Comparison of ENCODE assay signal across 22 cellular contexts in the genomic region with DNA sequence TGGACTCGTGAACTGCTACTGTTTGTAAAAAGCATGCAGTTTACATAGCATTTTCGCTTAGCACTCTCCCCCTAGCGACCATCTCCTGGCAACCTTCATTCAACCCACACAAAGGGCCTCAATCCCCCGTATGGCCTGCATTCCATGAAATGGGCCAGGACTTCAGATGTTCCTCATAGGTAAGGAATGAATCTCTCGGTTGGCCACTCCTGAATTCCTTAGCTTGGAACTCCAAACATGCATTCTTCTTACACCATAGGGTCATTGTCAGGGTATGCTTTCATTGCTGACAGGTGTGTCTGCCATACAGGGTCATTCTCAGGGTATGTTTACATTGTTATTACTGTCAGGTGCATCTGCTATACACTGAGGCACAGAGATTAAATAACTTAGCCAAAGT.
DNase-seq lines count a peak whose midpoint lies in the region; ATAC-seq, FAIRE-seq and TF ChIP-seq lines count a peak whose summit lies in the region.
"Had no signal": no experiment of that assay in that cellular context is flagged by ENCODE, and none has a peak within 500 bp of the region (broad histone marks: within the 10 kb centered on the region; RNA-seq: fewer than 3 reads in every experiment).

No MANE protein-coding gene starts in this region.

- in situ Hi-C loops in Caki2 (cut with HindIII; ENCODE audit: low pct_unique_long_range_greater_than_20kb, low sequenced_read_pairs): no loop called here

- H3K4me1 Mint-ChIP-seq in activated T-cell treated with anti-CD3 and anti-CD28 coated beads, Interleukin-2, amount 50 U/mL, for 24 hours (ENCODE audit: low read depth): no peaks in the 10 kb centered on the region
- H3K4me1 Mint-ChIP-seq: activated CD8-positive, alpha-beta memory T cell treated with anti-CD3 and anti-CD28 coated beads, Interleukin-2, amount 10 ng/mL, durations not matched to agents 7 days and 5 days; activated naive CD8-positive, alpha-beta T cell treated with anti-CD3 and anti-CD28 coated beads, Interleukin-2, amount 50 U/mL, for 24 hours had no signal

- no peaks in the 10 kb centered on the region for H3K9me3 Mint-ChIP-seq in activated T-cell treated with anti-CD3 and anti-CD28 coated beads, Interleukin-2, amount 50 U/mL, for 24 hours
- H3K9me3 Mint-ChIP-seq: activated naive CD8-positive, alpha-beta T cell treated with anti-CD3 and anti-CD28 coated beads, Interleukin-2, amount 50 U/mL, for 24 hours; activated T-helper 2 cell treated with anti-CD3 and anti-CD28 coated beads, Interferon-gamma antibody, Interleukin-2, Interleukin-4, amounts not matched to agents 10 μg/mL and 5 μg/mL and 100 μg/mL, durations not matched to agents 14 hours and 24 hours and 36 hours had no signal

- no peak overlapping the region for H3K27ac ChIP-seq in mesendoderm (ENCODE audit: low read depth, low read length)
- H3K27ac ChIP-seq: lower lobe of right lung, ovary, SJSA1 had no signal

- H3K4me3 Mint-ChIP-seq in activated T-cell treated with anti-CD3 and anti-CD28 coated beads, Interleukin-2, amount 50 U/mL, for 24 hours: no peak overlapping the region
- H3K4me3 Mint-ChIP-seq: activated CD8-positive, alpha-beta memory T cell treated with anti-CD3 and anti-CD28 coated beads, Interleukin-2, amount 10 ng/mL, durations not matched to agents 7 days and 5 days; activated naive CD8-positive, alpha-beta T cell treated with anti-CD3 and anti-CD28 coated beads, Interleukin-2, amount 50 U/mL, for 24 hours had no signal

- H3K56ac ChIP-seq in mesendoderm (ENCODE audit: low read length): no peak overlapping the region

- H3K79me2 ChIP-seq in mesendoderm (ENCODE audit: control insufficient read depth, insufficient read depth, low read length): no peaks in the 10 kb centered on the region

- no peak overlapping the region for H3K23ac ChIP-seq in mesendoderm (ENCODE audit: low read length)

- no peak for TF ChIP-seq CTCF in epithelial cell of esophagus (IDR thresholded peaks at IDR 0.05; ENCODE audit: insufficient read depth, low read depth, low read length, missing control alignments)

- H3K4me2 ChIP-seq in mesendoderm (ENCODE audit: low read length): no peak overlapping the region

- no peak overlapping the region for H3K9ac ChIP-seq in mesendoderm (ENCODE audit: low read length)

- H4K5ac ChIP-seq in mesendoderm (ENCODE audit: low read length): no peak overlapping the region

- DNase-seq in Caki2 (ENCODE audit: low read depth) (peak; percentile 59), NCI-H146 (lab: John Stamatoyannopoulos, UW) (peak; percentile 57), epithelial cell of esophagus (ENCODE audit: low read depth) (peak; percentile 53), mesendoderm (peak; percentile 79), GM12891 (ENCODE audit: insufficient read length, low spot score) (no peak)
- DNase-seq in activated T-cell treated with anti-CD3 and anti-CD28 coated beads, Interleukin-2, amount 50 U/mL, for 24 hours: no peak
- DNase-seq: activated CD4-positive, CD25-positive, alpha-beta regulatory T cell treated with anti-CD3 and anti-CD28 coated beads, Interleukin-2, amount 50 U/mL, for 72 hours; activated CD8-positive, alpha-beta memory T cell treated with anti-CD3 and anti-CD28 coated beads, Interleukin-2, amount 10 ng/mL, durations not matched to agents 7 days and 5 days; activated naive CD8-positive, alpha-beta T cell treated with anti-CD3 and anti-CD28 coated beads, Interleukin-2, amount 50 U/mL, for 24 hours; COR-L47; dorsolateral prefrontal cortex; lower lobe of right lung; NCI-H1694 treated with DMSO at 0.1 percent for 48 hours; ovary; stimulated activated CD4-positive, alpha-beta T cell treated with anti-CD3 and anti-CD28 coated beads, Interleukin-2, amount 100 ng/mL, for 48 hours had no signal

- H3K36me3 ChIP-seq in mesendoderm (ENCODE audit: control insufficient read depth, insufficient read depth, low read length): no peaks in the 10 kb centered on the region
- H3K36me3 ChIP-seq: lower lobe of right lung, ovary, SJSA1 had no signal

- no peak overlapping the region for H2BK15ac ChIP-seq in mesendoderm (replicated peaks; ENCODE audit: low read depth)

- FAIRE-seq in GM12891 (lab: Jason Lieb, UNC): no peak
- FAIRE-seq: G401.6 had no signal

- H4K8ac ChIP-seq in mesendoderm (ENCODE audit: low read depth, low read length): no peak overlapping the region

- H3K4me3 ChIP-seq in epithelial cell of esophagus (ENCODE audit: low read length) (no peak overlapping the region), mesendoderm (ENCODE audit: low read length) (no peak overlapping the region)
- H3K4me3 ChIP-seq: dorsolateral prefrontal cortex, GM12878, lower lobe of right lung, ovary, SJSA1 had no signal

- H3K27me3 ChIP-seq in mesendoderm (ENCODE audit: insufficient read depth, low read length, poor library complexity): no peaks in the 10 kb centered on the region
- H3K27me3 ChIP-seq: ovary, SJSA1 had no signal

- H2BK120ac ChIP-seq in mesendoderm (ENCODE audit: low read depth, low read length): no peak overlapping the region

- H3K27me3 Mint-ChIP-seq in activated T-cell treated with anti-CD3 and anti-CD28 coated beads, Interleukin-2, amount 50 U/mL, for 24 hours: peaks cover 28% of the 10 kb centered on the region
- H3K27me3 Mint-ChIP-seq: activated CD8-positive, alpha-beta memory T cell treated with anti-CD3 and anti-CD28 coated beads, Interleukin-2, amount 10 ng/mL, durations not matched to agents 7 days and 5 days; activated naive CD8-positive, alpha-beta T cell treated with anti-CD3 and anti-CD28 coated beads, Interleukin-2, amount 50 U/mL, for 24 hours had no signal

- no peak overlapping the region for H2BK5ac ChIP-seq in mesendoderm (ENCODE audit: low read length)

- no peak overlapping the region for H3K4ac ChIP-seq in mesendoderm (ENCODE audit: low read depth, low read length)

- no CpG with 5 or more reads among the region's 5 CpGs for WGBS in mesendoderm (ENCODE audit: extremely low coverage, insufficient coverage, low lambda C conversion rate)

- H3K18ac ChIP-seq in mesendoderm (ENCODE audit: low read length): no peak overlapping the region

- H3K4me1 ChIP-seq in mesendoderm (ENCODE audit: control insufficient read depth, low read depth, low read length): no peaks in the 10 kb centered on the region
- H3K4me1 ChIP-seq: lower lobe of right lung had no signal

- H3K36me3 Mint-ChIP-seq in activated T-cell treated with anti-CD3 and anti-CD28 coated beads, Interleukin-2, amount 50 U/mL, for 24 hours (ENCODE audit: low read depth): no peaks in the 10 kb centered on the region
- H3K36me3 Mint-ChIP-seq: activated CD8-positive, alpha-beta memory T cell treated with anti-CD3 and anti-CD28 coated beads, Interleukin-2, amount 10 ng/mL, durations not matched to agents 7 days and 5 days had no signal

- H2AK5ac ChIP-seq in mesendoderm (ENCODE audit: low read length): no peak overlapping the region

- ATAC-seq in HG03521 (IDR thresholded peaks at IDR 0.05; ENCODE audit: unreplicated experiment) (no peak), HG02763 (IDR thresholded peaks at IDR 0.05; ENCODE audit: unreplicated experiment) (no peak)
- ATAC-seq: activated CD8-positive, alpha-beta memory T cell treated with anti-CD3 and anti-CD28 coated beads, Interleukin-2, amount 10 ng/mL, durations not matched to agents 7 days and 5 days; activated naive CD8-positive, alpha-beta T cell treated with anti-CD3 and anti-CD28 coated beads, Interleukin-2, amount 50 U/mL, for 24 hours; HCT116 had no signal

- TF ChIP-seq POLR2A in GM12891 (IDR thresholded peaks at IDR 0.05; ENCODE audit: low read depth, low read length): no peak

- H3K79me1 ChIP-seq in mesendoderm (ENCODE audit: low read length): no peaks in the 10 kb centered on the region

- no peak overlapping the region for H3K27ac Mint-ChIP-seq in activated T-cell treated with anti-CD3 and anti-CD28 coated beads, Interleukin-2, amount 50 U/mL, for 24 hours
- H3K27ac Mint-ChIP-seq: activated CD8-positive, alpha-beta memory T cell treated with anti-CD3 and anti-CD28 coated beads, Interleukin-2, amount 10 ng/mL, durations not matched to agents 7 days and 5 days; activated naive CD8-positive, alpha-beta T cell treated with anti-CD3 and anti-CD28 coated beads, Interleukin-2, amount 50 U/mL, for 24 hours; activated T-helper 2 cell treated with anti-CD3 and anti-CD28 coated beads, Interferon-gamma antibody, Interleukin-2, Interleukin-4, amounts not matched to agents 10 μg/mL and 5 μg/mL and 100 μg/mL, durations not matched to agents 14 hours and 24 hours and 36 hours had no signal

TF ChIP-seq in GM12891, 5 proteins besides CTCF, POLR2A, EP300 and RAD21:
- TF ChIP-seq PAX5 (IDR thresholded peaks at IDR 0.05; ENCODE audit: insufficient read depth, low read length, severe bottlenecking) (no peak), POLR2AphosphoS5 (IDR thresholded peaks at IDR 0.05; ENCODE audit: low read depth, low read length) (no peak)

Comparison
In these comparisons a context has a peak if more than half of its experiments do, and no peak if none do; other contexts are left out.
1. DNase-seq: peak in Caki2 (single experiment), NCI-H146 (single experiment), epithelial cell of esophagus (single experiment) and mesendoderm (single experiment); none in GM12891 (single experiment) and activated T-cell treated with anti-CD3 and anti-CD28 coated beads, Interleukin-2, amount 50 U/mL, for 24 hours (single experiment).